1 cellular context compared by ENCODE assay signal in genomic region chr7:133064082-133064825, GRCh38.
TF ChIP-seq lines count a peak whose summit lies in the region.

No MANE protein-coding gene starts in this region.

TF ChIP-seq in HepG2, 621 proteins besides CTCF, POLR2A, EP300 and RAD21 (continued from another document):
- TF ChIP-seq, protein P1, sequence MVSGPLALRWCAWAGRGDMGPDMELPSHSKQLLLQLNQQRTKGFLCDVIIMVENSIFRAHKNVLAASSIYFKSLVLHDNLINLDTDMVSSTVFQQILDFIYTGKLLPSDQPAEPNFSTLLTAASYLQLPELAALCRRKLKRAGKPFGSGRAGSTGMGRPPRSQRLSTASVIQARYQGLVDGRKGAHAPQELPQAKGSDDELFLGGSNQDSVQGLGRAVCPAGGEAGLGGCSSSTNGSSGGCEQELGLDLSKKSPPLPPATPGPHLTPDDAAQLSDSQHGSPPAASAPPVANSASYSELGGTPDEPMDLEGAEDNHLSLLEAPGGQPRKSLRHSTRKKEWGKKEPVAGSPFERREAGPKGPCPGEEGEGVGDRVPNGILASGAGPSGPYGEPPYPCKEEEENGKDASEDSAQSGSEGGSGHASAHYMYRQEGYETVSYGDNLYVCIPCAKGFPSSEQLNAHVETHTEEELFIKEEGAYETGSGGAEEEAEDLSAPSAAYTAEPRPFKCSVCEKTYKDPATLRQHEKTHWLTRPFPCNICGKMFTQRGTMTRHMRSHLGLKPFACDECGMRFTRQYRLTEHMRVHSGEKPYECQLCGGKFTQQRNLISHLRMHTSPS (CRISPR knock-in tag; IDR thresholded peaks at IDR 0.05; ENCODE audit: low read depth), result no peak
- TF ChIP-seq, protein P2, sequence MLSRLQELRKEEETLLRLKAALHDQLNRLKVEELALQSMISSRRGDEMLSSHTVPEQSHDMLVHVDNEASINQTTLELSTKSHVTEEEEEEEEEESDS (CRISPR knock-in tag; IDR thresholded peaks at IDR 0.05; ENCODE audit: borderline replicate concordance), result no peak
- no peak for TF ChIP-seq PRMT3 (CRISPR knock-in tag; IDR thresholded peaks at IDR 0.05; ENCODE audit: borderline replicate concordance, low read depth)
- TF ChIP-seq ZNF788 (CRISPR knock-in tag; IDR thresholded peaks at IDR 0.05; ENCODE audit: borderline replicate concordance), result no peak
